ENCODE assay signal across 12 cellular contexts in genomic region chr15:65423977-65424679, GRCh38. TPM values are rescaled to one million over a fixed set of nuclear protein-coding genes. Genes with fewer than 3 reads are reported as not detected.
DNase-seq lines count a peak whose midpoint lies in the region; ATAC-seq, FAIRE-seq and TF ChIP-seq lines count a peak whose summit lies in the region.
"Had no signal": no experiment of that assay in that cellular context is flagged by ENCODE, and none has a peak within 500 bp of the region (broad histone marks: within the 10 kb centered on the region; RNA-seq: fewer than 3 reads in every experiment).

No MANE protein-coding gene starts in this region.

- intact Hi-C loops in kidney (cut with DNase I): no loop called here

- ATAC-seq in central memory CD8-positive, alpha-beta T cell (replicated peaks; ENCODE audit: extremely low read depth, poor library complexity, severe bottlenecking): no peak
- no peak for ATAC-seq in GM18498 (IDR thresholded peaks at IDR 0.05; ENCODE audit: unreplicated experiment)

- H3K9ac ChIP-seq in neural progenitor cell: no peak overlapping the region
- H3K9ac ChIP-seq in kidney (ENCODE audit: low read length in 2 of 2): no peak overlapping the region

- H3K4me3 ChIP-seq in Jurkat, Clone E6-1 (ENCODE audit: low read length): no peak overlapping the region
- H3K4me3 ChIP-seq in neural progenitor cell (no peak overlapping the region), kidney (ENCODE audit: low read length in 2 of 2) (no peak overlapping the region)
- H3K4me3 ChIP-seq: uterus had no signal

- DNase-seq in SIG-M5 treated with dmso at 0.1 percent for 504 hours (lab: John Stamatoyannopoulos, UW; ENCODE audit: unreplicated experiment) (peak; percentile 29), SIG-M5 (lab: John Stamatoyannopoulos, UW) (no peak), neural progenitor cell (ENCODE audit: low spot score) (no peak), kidney (no peak), midbrain (lab: John Stamatoyannopoulos, UW) (no peak)
- DNase-seq in Jurkat, Clone E6-1 (ENCODE audit: low read depth, low spot score): peak; percentile 8
- DNase-seq in central memory CD8-positive, alpha-beta T cell (ENCODE audit: low spot score in 2 of 2): no peak
- DNase-seq: activated CD8-positive, alpha-beta memory T cell treated with anti-CD3 and anti-CD28 coated beads, Interleukin-2, amount 50 U/mL, for 48 hours; uterus had no signal

- no peak overlapping the region for H3K27ac ChIP-seq in neural progenitor cell
- H3K27ac ChIP-seq in kidney (ENCODE audit: low read depth in 2 of 2, low read length in 2 of 2): no peak overlapping the region
- H3K27ac ChIP-seq: uterus had no signal

- peak overlapping the region; percentile 87 for H3K4me2 ChIP-seq in neural progenitor cell

- no peak for FAIRE-seq in kidney (lab: Jason Lieb, UNC)

- no peak overlapping the region for H2AFZ ChIP-seq in neural progenitor cell (replicated peaks)

- no peaks in the 10 kb centered on the region for H4K20me1 ChIP-seq in neural progenitor cell (ENCODE audit: low read depth)

- H3K36me3 ChIP-seq in neural progenitor cell: no peaks in the 10 kb centered on the region
- no peaks in the 10 kb centered on the region for H3K36me3 ChIP-seq in kidney (ENCODE audit: control insufficient read depth in 1 of 2, insufficient read depth in 2 of 2, low read length in 2 of 2)
- H3K36me3 ChIP-seq: uterus had no signal

- peak overlapping the region; percentile 86 for H3K4me3 Mint-ChIP-seq in central memory CD8-positive, alpha-beta T cell
- H3K4me3 Mint-ChIP-seq in neural progenitor cell: peak overlapping the region; percentile 98

- H3K27me3 Mint-ChIP-seq in central memory CD8-positive, alpha-beta T cell: peaks cover 72% of the 10 kb centered on the region
- peaks cover 6% of the 10 kb centered on the region for H3K27me3 Mint-ChIP-seq in neural progenitor cell (ENCODE audit: insufficient read depth, low read depth)

- H3K4me1 ChIP-seq in neural progenitor cell: peaks cover 34% of the 10 kb centered on the region
- peaks cover 5 to 13% of the 10 kb centered on the region in 2 donors for H3K4me1 ChIP-seq in kidney (ENCODE audit: control insufficient read depth in 1 of 2, insufficient read depth in 1 of 2, low read depth in 1 of 2, low read length in 2 of 2)

- H3K79me2 ChIP-seq in neural progenitor cell (ENCODE audit: low read depth): peaks cover 25% of the 10 kb centered on the region

- no peaks in the 10 kb centered on the region for H3K27me3 ChIP-seq in neural progenitor cell
- H3K27me3 ChIP-seq: uterus had no signal

- peaks cover 5% of the 10 kb centered on the region for H3K36me3 Mint-ChIP-seq in central memory CD8-positive, alpha-beta T cell (ENCODE audit: insufficient read depth)
- no peaks in the 10 kb centered on the region for H3K36me3 Mint-ChIP-seq in neural progenitor cell

- H3F3A ChIP-seq in neural progenitor cell (ENCODE audit: low read depth): peaks cover 47% of the 10 kb centered on the region

- no peak overlapping the region for H3K27ac Mint-ChIP-seq in central memory CD8-positive, alpha-beta T cell (ENCODE audit: low read depth)
- peak overlapping the region; percentile 38 for H3K27ac Mint-ChIP-seq in neural progenitor cell
- H3K27ac Mint-ChIP-seq: dendritic cell treated with granulocyte-macrophage colony-stimulating factor and Interleukin-4, amounts not matched to agents 40 ng/mL and 50 ng/mL, for 4 days had no signal

- H3K4me1 Mint-ChIP-seq in central memory CD8-positive, alpha-beta T cell: peaks cover 14% of the 10 kb centered on the region
- H3K4me1 Mint-ChIP-seq in neural progenitor cell: peaks cover 48% of the 10 kb centered on the region

- TF ChIP-seq CTCF in neural progenitor cell (IDR thresholded peaks at IDR 0.05): no peak
- TF ChIP-seq CTCF in kidney (IDR thresholded peaks at IDR 0.05; ENCODE audit: borderline replicate concordance, extremely low read depth, insufficient read depth): no peak

- H3K9me3 ChIP-seq in neural progenitor cell (ENCODE audit: low read depth) (no peaks in the 10 kb centered on the region), kidney (ENCODE audit: control insufficient read depth in 1 of 2, low read length in 2 of 2) (no peaks in the 10 kb centered on the region)
- H3K9me3 ChIP-seq: uterus had no signal

- H3K9me3 Mint-ChIP-seq in central memory CD8-positive, alpha-beta T cell: no peaks in the 10 kb centered on the region
- H3K9me3 Mint-ChIP-seq in neural progenitor cell: no peaks in the 10 kb centered on the region
- H3K9me3 Mint-ChIP-seq: dendritic cell treated with granulocyte-macrophage colony-stimulating factor and Interleukin-4, amounts not matched to agents 40 ng/mL and 50 ng/mL, for 4 days had no signal

RNA-seq across cellular contexts. Expression of gene IGDCC4, which starts 1.4 kb away (rescaled TPM):
- not detected for polyA plus RNA-seq in Jurkat, Clone E6-1 (2012; ENCODE audit: insufficient read depth, insufficient read length)
- total RNA-seq in neural progenitor cell (ENCODE audit: low replicate concordance): 13.0 and 17.7 TPM in 2 replicates
- total RNA-seq in kidney: 4.3 TPM
- 0.17 TPM for polyA plus RNA-seq in kidney (ENCODE audit: insufficient read depth, low read depth, low replicate concordance)

RNA-seq across cellular contexts. Expression of gene IGDCC3, which starts 46.3 kb away (rescaled TPM):
- polyA plus RNA-seq in Jurkat, Clone E6-1 (2012; ENCODE audit: insufficient read depth, insufficient read length): 0.34 TPM
- total RNA-seq in neural progenitor cell (ENCODE audit: low replicate concordance): 15.8 and 29.4 TPM in 2 replicates
- 0.22 TPM for total RNA-seq in kidney
- 0.49 TPM for polyA plus RNA-seq in kidney (ENCODE audit: insufficient read depth, low read depth, low replicate concordance)
- total RNA-seq: omental fat pad had no signal

Comparison
In these comparisons a context has a peak if more than half of its experiments do, and no peak if none do; other contexts are left out.
1. DNase-seq: peak in SIG-M5 treated with dmso at 0.1 percent for 504 hours (single experiment) and Jurkat, Clone E6-1 (single experiment); none in SIG-M5 (single experiment), central memory CD8-positive, alpha-beta T cell (0 of 2), neural progenitor cell (single experiment), kidney (single experiment) and midbrain (single experiment).
2. RNA of gene IGDCC3, which starts 46.3 kb away (total RNA-seq): 15.8 to 29.4 TPM in neural progenitor cell; 0.22 TPM in kidney (single experiment); every median in the first group is over 10 times any median in the second.